Comparison of ENCODE assay signal across 9 cellular contexts in genomic region chr9:75186767-75187380, GRCh38.
DNase-seq lines count a peak whose midpoint lies in the region; ATAC-seq, FAIRE-seq and TF ChIP-seq lines count a peak whose summit lies in the region.
"Had no signal": no experiment of that assay in that cellular context is flagged by ENCODE, and none has a peak within 500 bp of the region (broad histone marks: within the 10 kb centered on the region; RNA-seq: fewer than 3 reads in every experiment).

No MANE protein-coding gene starts in this region.

- H3K9me3 ChIP-seq in tibial artery = no peaks in the 10 kb centered on the region

- H3K4me1 ChIP-seq in tibial artery = no peaks in the 10 kb centered on the region

- intact Hi-C loops in tibial artery (cut with DNase I; ENCODE audit: low total_unique reads) = no loop called here

- peak; percentile 87 for TF ChIP-seq CTCF in fibroblast of the aortic adventitia (IDR thresholded peaks at IDR 0.05; ENCODE audit: insufficient read depth, low read length)
- TF ChIP-seq CTCF in tibial artery (IDR thresholded peaks at IDR 0.05) = peak; percentile 73 to 90

- H3K27ac Mint-ChIP-seq in activated T-cell treated with anti-CD3 and anti-CD28 coated beads, Interleukin-2, amount 50 U/mL, for 72 hours = peak overlapping the region; percentile 61
- H3K27ac Mint-ChIP-seq: activated naive CD4-positive, alpha-beta T cell treated with anti-CD3 and anti-CD28 coated beads, Interleukin-2, amount 50 U/mL, for 24 hours had no signal

- no peak for DNase-seq in activated T-cell treated with anti-CD3 and anti-CD28 coated beads, Interleukin-2, amount 50 U/mL, for 72 hours
- DNase-seq in activated T-cell treated with anti-CD3 and anti-CD28 coated beads, Interleukin-2, amount 50 U/mL, for 1 hour = no peak
- DNase-seq in RCC 7860 (ENCODE audit: low spot score) (no peak), fibroblast of the aortic adventitia (ENCODE audit: low read depth) (peak; percentile 51), tibial artery (no peak)
- DNase-seq in stimulated activated CD4-positive, alpha-beta T cell treated with anti-CD3 and anti-CD28 coated beads, Interleukin-2, amount 100 ng/mL, for 24 hours = no peak
- DNase-seq in effector CD8-positive, alpha-beta T cell (lab: John Stamatoyannopoulos, UW) = no peak
- DNase-seq in activated CD8-positive, alpha-beta memory T cell treated with anti-CD3 and anti-CD28 coated beads, Interleukin-2, amount 50 U/mL, for 48 hours = no peak

- no peaks in the 10 kb centered on the region for H3K27me3 ChIP-seq in tibial artery

- no peaks in the 10 kb centered on the region for H3K27me3 Mint-ChIP-seq in activated T-cell treated with anti-CD3 and anti-CD28 coated beads, Interleukin-2, amount 50 U/mL, for 72 hours (ENCODE audit: low read depth)
- H3K27me3 Mint-ChIP-seq: activated naive CD4-positive, alpha-beta T cell treated with anti-CD3 and anti-CD28 coated beads, Interleukin-2, amount 50 U/mL, for 24 hours had no signal

- no peaks in the 10 kb centered on the region for H3K9me3 Mint-ChIP-seq in activated T-cell treated with anti-CD3 and anti-CD28 coated beads, Interleukin-2, amount 50 U/mL, for 72 hours
- H3K9me3 Mint-ChIP-seq: activated naive CD4-positive, alpha-beta T cell treated with anti-CD3 and anti-CD28 coated beads, Interleukin-2, amount 50 U/mL, for 24 hours had no signal

- FAIRE-seq in RCC 7860 (lab: Jason Lieb, UNC) = peak; percentile 81

- peaks cover 0 to 3% of the 10 kb centered on the region in 2 donors for H3K36me3 Mint-ChIP-seq in activated T-cell treated with anti-CD3 and anti-CD28 coated beads, Interleukin-2, amount 50 U/mL, for 72 hours (ENCODE audit: insufficient read depth in 2 of 2)

- H3K4me3 ChIP-seq in fibroblast of the aortic adventitia (ENCODE audit: low read depth, low read length) (no peak overlapping the region), tibial artery (no peak overlapping the region)

- peaks cover 35% of the 10 kb centered on the region for H3K4me1 Mint-ChIP-seq in activated T-cell treated with anti-CD3 and anti-CD28 coated beads, Interleukin-2, amount 50 U/mL, for 72 hours (ENCODE audit: low read depth)

- no peak overlapping the region for H3K27ac ChIP-seq in tibial artery

- peaks cover 0 to 9% (median 0%) of the 10 kb centered on the region in 3 donors for H3K36me3 ChIP-seq in tibial artery

- H3K4me3 Mint-ChIP-seq in activated T-cell treated with anti-CD3 and anti-CD28 coated beads, Interleukin-2, amount 50 U/mL, for 72 hours = no peak overlapping the region
- H3K4me3 Mint-ChIP-seq: activated naive CD4-positive, alpha-beta T cell treated with anti-CD3 and anti-CD28 coated beads, Interleukin-2, amount 50 U/mL, for 24 hours had no signal

- ATAC-seq in activated T-cell treated with anti-CD3 and anti-CD28 coated beads, Interleukin-2, amount 50 U/mL, for 72 hours (replicated peaks in 1 of 2) = no peak
